Comparison of ENCODE assay signal across 14 cellular contexts in genomic region chr12:116009805-116010204, GRCh38.
DNase-seq lines count a peak whose midpoint lies in the region; FAIRE-seq and TF ChIP-seq lines count a peak whose summit lies in the region.
"Had no signal": no experiment of that assay in that cellular context is flagged by ENCODE, and none has a peak within 500 bp of the region (broad histone marks: within the 10 kb centered on the region; RNA-seq: fewer than 3 reads in every experiment).

No MANE protein-coding gene starts in this region.

- H3K4me1 ChIP-seq in endothelial cell of umbilical vein (ENCODE audit: control insufficient read depth, extremely low read depth, insufficient read depth, low read length) (no peaks in the 10 kb centered on the region), smooth muscle cell (ENCODE audit: low read depth) (no peaks in the 10 kb centered on the region)

- H3K27ac ChIP-seq in endothelial cell of umbilical vein (ENCODE audit: insufficient read depth, low read depth, low read length) (no peak overlapping the region), smooth muscle cell (ENCODE audit: low read depth) (no peak overlapping the region)

- H3K9me3 ChIP-seq in endothelial cell of umbilical vein (replicated peaks; ENCODE audit: control insufficient read depth, insufficient read depth, low read length): no peaks in the 10 kb centered on the region
- H3K9me3 ChIP-seq in smooth muscle cell (replicated peaks; ENCODE audit: low read depth): no peaks in the 10 kb centered on the region

- TF ChIP-seq CTCF in endothelial cell of umbilical vein (IDR thresholded peaks at IDR 0.05; ENCODE audit: extremely low read depth in 1 of 2, insufficient read depth in 1 of 2, low read depth in 1 of 2, low read length in 2 of 2): peak; percentile 18 to 37
- peak; percentile 34 for TF ChIP-seq CTCF in smooth muscle cell (IDR thresholded peaks at IDR 0.05; ENCODE audit: borderline replicate concordance, insufficient read depth, poor library complexity, severe bottlenecking)

- DNase-seq in NCI-H524 (lab: John Stamatoyannopoulos, UW) (peak; percentile 50 to 52), NCI-H524 treated with DMSO at 0.1 percent for 48 hours (lab: John Stamatoyannopoulos, UW) (no peak), NCI-H82 (lab: John Stamatoyannopoulos, UW) (peak; percentile 85), endothelial cell of umbilical vein (ENCODE audit: low read depth, low spot score) (no peak), smooth muscle cell (lab: John Stamatoyannopoulos, UW; ENCODE audit: unreplicated experiment) (no peak), epidermal melanocyte (ENCODE audit: insufficient read length, low spot score) (no peak), SK-N-DZ (ENCODE audit: low spot score) (no peak), NCI-H128 (lab: John Stamatoyannopoulos, UW; ENCODE audit: unreplicated experiment) (no peak)
- DNase-seq: activated CD8-positive, alpha-beta memory T cell treated with anti-CD3 and anti-CD28 coated beads, Interleukin-2, amount 50 U/mL, for 48 hours; anterior cingulate cortex; foreskin melanocyte; HCEC 1CT; NK-92 treated with Interleukin-12 subunit alpha and Interleukin-12 subunit beta, amount 100 ng/mL, for 24 hours had no signal

- TF ChIP-seq POLR2A in endothelial cell of umbilical vein (IDR thresholded peaks at IDR 0.05; ENCODE audit: low read depth, low read length): no peak

- no peaks in the 10 kb centered on the region for H3K79me2 ChIP-seq in endothelial cell of umbilical vein (ENCODE audit: control insufficient read depth, insufficient read depth, low read length)
- no peaks in the 10 kb centered on the region for H3K79me2 ChIP-seq in smooth muscle cell (ENCODE audit: low read depth)

- CTCF ChIA-PET in endothelial cell of umbilical vein (lab: Charles Lee): interaction anchor here (1.5 kb wide), 1 partner anchor 226 kb away, joined by 3 read pairs; no protein-coding TSS in a partner anchor

- POLR2A ChIA-PET in endothelial cell of umbilical vein (lab: Charles Lee): no interaction called here

- H3K9me1 ChIP-seq in endothelial cell of umbilical vein (replicated peaks; ENCODE audit: control insufficient read depth, extremely low read depth, insufficient read depth, low read length): no peaks in the 10 kb centered on the region

- H3K9ac ChIP-seq in endothelial cell of umbilical vein (replicated peaks; ENCODE audit: extremely low read depth, insufficient read depth, low read length) (no peak overlapping the region), smooth muscle cell (ENCODE audit: low read depth) (no peak overlapping the region)

- H4K20me1 ChIP-seq in endothelial cell of umbilical vein (replicated peaks; ENCODE audit: control insufficient read depth, extremely low read depth, insufficient read depth, low read length): no peaks in the 10 kb centered on the region
- peaks cover 20% of the 10 kb centered on the region for H4K20me1 ChIP-seq in smooth muscle cell (ENCODE audit: low read depth)

- WGBS in smooth muscle cell (ENCODE audit: low lambda C conversion rate): 88% methylated on average over 4 of the region's 4 CpGs

- no peak for FAIRE-seq in endothelial cell of umbilical vein (lab: Jason Lieb, UNC)

- intact Hi-C loops in endothelial cell of umbilical vein (cut with micrococcal nuclease): no loop called here

- H3K36me3 ChIP-seq in endothelial cell of umbilical vein (ENCODE audit: control insufficient read depth in 2 of 2, extremely low read depth in 1 of 2, insufficient read depth in 2 of 2, low read length in 2 of 2) (peaks cover 9 to 14% of the 10 kb centered on the region in 2 experiments), smooth muscle cell (ENCODE audit: low read depth) (peaks cover 14% of the 10 kb centered on the region)

- H3K4me2 ChIP-seq in endothelial cell of umbilical vein (ENCODE audit: insufficient read depth, low read length) (no peak overlapping the region), smooth muscle cell (no peak overlapping the region)

- dilution Hi-C loops in endothelial cell of umbilical vein (cut with MboI; ENCODE audit: extremely low pct_ligation_motif_present, low sequenced_read_pairs): no loop called here

- H3K27me3 ChIP-seq in endothelial cell of umbilical vein (ENCODE audit: control insufficient read depth in 2 of 2, insufficient read depth in 2 of 2, low read length in 2 of 2) (no peaks in the 10 kb centered on the region), smooth muscle cell (ENCODE audit: low read depth) (no peaks in the 10 kb centered on the region)

- H2AFZ ChIP-seq in endothelial cell of umbilical vein (ENCODE audit: low read depth, low read length): no peak overlapping the region
- H2AFZ ChIP-seq in smooth muscle cell (ENCODE audit: low read depth): no peak overlapping the region

- no TSS peak for BruUV-seq in endothelial cell of umbilical vein (replicated peaks; lab: Mats Ljungman, UMichigan)

- H3K4me3 ChIP-seq in endothelial cell of umbilical vein (replicated peaks in 1 of 3; ENCODE audit: insufficient read depth in 1 of 3, low read depth in 1 of 3, low read length in 3 of 3) (no peak overlapping the region), smooth muscle cell (no peak overlapping the region)
- H3K4me3 ChIP-seq: lung had no signal

- no peaks in the 10 kb centered on the region for H3F3A ChIP-seq in smooth muscle cell (ENCODE audit: low read depth)

TF ChIP-seq in endothelial cell of umbilical vein, 7 proteins besides CTCF, POLR2A, EP300 and RAD21:
- TF ChIP-seq FOS (IDR thresholded peaks at IDR 0.05; ENCODE audit: borderline replicate concordance, insufficient read depth, low read length) (no peak), MAX (IDR thresholded peaks at IDR 0.05; ENCODE audit: insufficient read depth, insufficient read length) (no peak), MYC (IDR thresholded peaks at IDR 0.05; ENCODE audit: low read depth, low read length) (no peak), POLR2AphosphoS5 (IDR thresholded peaks at IDR 0.05; ENCODE audit: insufficient read depth, low read depth, low read length) (no peak), GATA2 (IDR thresholded peaks at IDR 0.05; ENCODE audit: insufficient read depth, insufficient read length, low read depth, low read length) (no peak), JUN (IDR thresholded peaks at IDR 0.05; ENCODE audit: borderline replicate concordance, insufficient read depth, insufficient read length, low read depth) (no peak), EZH2 (IDR thresholded peaks at IDR 0.05; ENCODE audit: borderline replicate concordance, low read depth, low read length, severe bottlenecking) (no peak)
TF ChIP-seq in endothelial cell of umbilical vein: peak in this region for 0.

Comparison
In these comparisons a context has a peak if more than half of its experiments do, and no peak if none do; other contexts are left out.
1. DNase-seq: peak in NCI-H524 (2 of 2) and NCI-H82 (single experiment); none in NCI-H524 treated with DMSO at 0.1 percent for 48 hours (single experiment), endothelial cell of umbilical vein (single experiment), smooth muscle cell (single experiment), epidermal melanocyte (single experiment), SK-N-DZ (single experiment) and NCI-H128 (single experiment).